ENCODE assay signal across 28 cellular contexts in the genomic region with DNA sequence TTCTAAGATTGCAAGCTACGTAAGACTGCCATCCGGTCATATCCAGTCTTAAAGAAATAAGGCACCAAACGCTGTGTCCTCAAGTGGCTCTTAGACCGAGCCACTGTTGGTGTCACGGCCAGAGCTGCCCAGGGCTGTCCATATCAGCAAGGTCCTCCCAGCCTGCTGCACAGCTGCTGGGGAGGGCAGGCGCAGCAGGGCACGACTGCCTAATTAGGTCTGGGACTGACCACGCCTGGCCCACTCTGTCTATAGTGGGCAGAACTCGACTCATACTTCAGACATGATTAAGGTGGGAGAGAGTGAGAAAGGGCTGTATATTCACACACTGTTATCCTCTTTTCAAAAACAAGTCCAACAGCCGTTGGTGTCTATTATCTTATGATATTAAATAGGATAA.
"Had no signal": no experiment of that assay in that cellular context is flagged by ENCODE, and none has a peak within 500 bp of the region (broad histone marks: within the 10 kb centered on the region; RNA-seq: fewer than 3 reads in every experiment).

No MANE protein-coding gene starts in this region.

- H3K9me3 ChIP-seq: ascending aorta, breast epithelium, colonic mucosa had no signal

- DNase-seq: activated CD4-positive, alpha-beta memory T cell treated with anti-CD3 and anti-CD28 coated beads for 36 hours; activated CD4-positive, alpha-beta T cell treated with anti-CD3 and anti-CD28 coated beads for 36 hours; activated CD4-positive, alpha-beta T cell treated with anti-CD3 and anti-CD28 coated beads, Interleukin-2, amount 10 ng/mL, durations not matched to agents 24 days and 14 days; activated CD4-positive, CD25-positive, alpha-beta regulatory T cell; activated CD4-positive, CD25-positive, alpha-beta regulatory T cell treated with anti-CD3 and anti-CD28 coated beads, Interleukin-2, amount 50 U/mL, for 72 hours; activated CD8-positive, alpha-beta memory T cell treated with anti-CD3 and anti-CD28 coated beads, Interleukin-2, amount 10 ng/mL, durations not matched to agents 7 days and 5 days; activated CD8-positive, alpha-beta memory T cell treated with anti-CD3 and anti-CD28 coated beads, Interleukin-2, amount 50 U/mL, for 4 hours; activated CD8-positive, alpha-beta T cell treated with anti-CD3 and anti-CD28 coated beads, Interleukin-2, amount 10 ng/mL, durations not matched to agents 7 days and 5 days; activated effector memory CD4-positive, alpha-beta T cell treated with anti-CD3 and anti-CD28 coated beads, Interleukin-2, amount 50 U/mL, for 16 hours; activated naive CD4-positive, alpha-beta T cell treated with anti-CD3 and anti-CD28 coated beads for 36 hours; activated naive CD8-positive, alpha-beta T cell treated with anti-CD3 and anti-CD28 coated beads, Interleukin-2, amount 10 ng/mL, durations not matched to agents 7 days and 5 days; activated T-cell treated with anti-CD3 and anti-CD28 coated beads, Interleukin-2, amount 50 U/mL, for 1 hour; activated T-cell treated with anti-CD3 and anti-CD28 coated beads, Interleukin-2, amount 50 U/mL, for 48 hours; central memory CD4-positive, alpha-beta T cell; cerebellar nuclear complex; colonic mucosa; dorsolateral prefrontal cortex; effector memory CD4-positive, alpha-beta T cell; endodermal cell; foreskin fibroblast; T-helper 1 cell; T-helper 2 cell had no signal

- FAIRE-seq: frontal cortex had no signal

- H3K4me3 ChIP-seq: ascending aorta, breast epithelium, cardiac muscle cell, colonic mucosa, dorsolateral prefrontal cortex had no signal

- H3K27ac ChIP-seq: ascending aorta, breast epithelium, cardiac muscle cell, colonic mucosa, dorsolateral prefrontal cortex had no signal

- ATAC-seq: activated CD4-positive, alpha-beta T cell treated with anti-CD3 and anti-CD28 coated beads for 36 hours; activated CD8-positive, alpha-beta memory T cell treated with anti-CD3 and anti-CD28 coated beads, Interleukin-2, amount 10 ng/mL, durations not matched to agents 7 days and 5 days; activated CD8-positive, alpha-beta T cell treated with anti-CD3 and anti-CD28 coated beads, Interleukin-2, amount 10 ng/mL, durations not matched to agents 7 days and 5 days; activated naive CD4-positive, alpha-beta T cell treated with anti-CD3 and anti-CD28 coated beads, Interleukin-2, amount 50 U/mL, for 72 hours; esophagus mucosa had no signal

- H3K36me3 ChIP-seq: breast epithelium, cardiac muscle cell, colonic mucosa had no signal

- H3K4me1 ChIP-seq: ascending aorta, breast epithelium, colonic mucosa had no signal

- H3K27me3 ChIP-seq: ascending aorta, breast epithelium, cardiac muscle cell, colonic mucosa, dorsolateral prefrontal cortex had no signal
